11 cellular contexts compared by ENCODE assay signal in genomic region chr20:1664911-1665310, GRCh38. TPM values are rescaled to one million over a fixed set of nuclear protein-coding genes. Genes with fewer than 3 reads are reported as not detected.
DNase-seq lines count a peak whose midpoint lies in the region; FAIRE-seq lines count a peak whose summit lies in the region.
"Had no signal": no experiment of that assay in that cellular context is flagged by ENCODE, and none has a peak within 500 bp of the region (broad histone marks: within the 10 kb centered on the region; RNA-seq: fewer than 3 reads in every experiment).

No MANE protein-coding gene starts in this region.

- no peak overlapping the region for H2AK5ac ChIP-seq in mesenchymal stem cell (ENCODE audit: low read length, severe bottlenecking)

- no peak overlapping the region for H3K9ac ChIP-seq in mesenchymal stem cell (ENCODE audit: low read length)

- no peak overlapping the region for H3K14ac ChIP-seq in mesenchymal stem cell (ENCODE audit: low read length in 2 of 2)

- no peak overlapping the region for H2BK15ac ChIP-seq in mesenchymal stem cell (ENCODE audit: low read depth, poor library complexity, severe bottlenecking)

- no peak overlapping the region for H3K23ac ChIP-seq in mesenchymal stem cell (ENCODE audit: low read length in 2 of 2)

- no peak overlapping the region for H2BK120ac ChIP-seq in mesenchymal stem cell (ENCODE audit: low read depth, low read length)

- H3K4me3 Mint-ChIP-seq in activated T-helper 1 cell treated with anti-CD3 and anti-CD28 coated beads, Interleukin-12 subunit alpha, Interleukin-12 subunit beta, Interleukin-2, Interleukin-4 antibody, amounts not matched to agents 30 ng/mL and 10 ng/mL and 1 ng/mL, durations not matched to agents 14 hours and 24 hours and 36 hours, result peak overlapping the region; percentile 76

- H3K4me1 Mint-ChIP-seq in activated T-helper 1 cell treated with anti-CD3 and anti-CD28 coated beads, Interleukin-12 subunit alpha, Interleukin-12 subunit beta, Interleukin-2, Interleukin-4 antibody, amounts not matched to agents 30 ng/mL and 10 ng/mL and 1 ng/mL, durations not matched to agents 14 hours and 24 hours and 36 hours (ENCODE audit: low read depth), result peaks cover 96% of the 10 kb centered on the region

- no peak overlapping the region for H4K91ac ChIP-seq in mesenchymal stem cell (ENCODE audit: low read length)

- no peaks in the 10 kb centered on the region for H3K27me3 Mint-ChIP-seq in activated T-helper 1 cell treated with anti-CD3 and anti-CD28 coated beads, Interleukin-12 subunit alpha, Interleukin-12 subunit beta, Interleukin-2, Interleukin-4 antibody, amounts not matched to agents 30 ng/mL and 10 ng/mL and 1 ng/mL, durations not matched to agents 14 hours and 24 hours and 36 hours (ENCODE audit: insufficient read depth)

- H3K9me3 ChIP-seq in small intestine (ENCODE audit: control insufficient read depth, low read depth) (no peaks in the 10 kb centered on the region), mesenchymal stem cell (ENCODE audit: control insufficient read depth, low read length) (no peaks in the 10 kb centered on the region)
- H3K9me3 ChIP-seq: SJCRH30, uterus had no signal

- no peak overlapping the region for H3K18ac ChIP-seq in mesenchymal stem cell (ENCODE audit: low read depth in 1 of 2, low read length in 2 of 2)

- intact Hi-C loops in activated T-helper 1 cell treated with anti-CD3 and anti-CD28 coated beads, Interleukin-12 subunit alpha, Interleukin-12 subunit beta, Interleukin-2, Interleukin-4 antibody, amounts not matched to agents 30 ng/mL and 10 ng/mL and 1 ng/mL, durations not matched to agents 14 hours and 24 hours and 36 hours (cut with micrococcal nuclease), result loop anchor here (1.0 to 10.0 kb wide), 4 partner anchors 8 to 1740 kb away; partner anchors contain the start of genes DNAAF9, FAM110A and SIRPG

- FAIRE-seq in small intestine (lab: Jason Lieb, UNC), result no peak

- no peak overlapping the region for H2BK12ac ChIP-seq in mesenchymal stem cell (ENCODE audit: low read length in 2 of 2)

- H3K79me1 ChIP-seq in mesenchymal stem cell (replicated peaks; ENCODE audit: low read length, poor library complexity, severe bottlenecking), result no peaks in the 10 kb centered on the region

- H3K4ac ChIP-seq in mesenchymal stem cell (ENCODE audit: low read depth in 1 of 2, low read length in 2 of 2), result no peak overlapping the region

- H3K36me3 ChIP-seq in small intestine (ENCODE audit: control insufficient read depth in 2 of 2, insufficient read depth in 2 of 2, low read length in 2 of 2), result no peaks in the 10 kb centered on the region
- H3K36me3 ChIP-seq in H7 (replicated peaks; ENCODE audit: control insufficient read depth, insufficient read depth, low read length), result no peaks in the 10 kb centered on the region
- no peaks in the 10 kb centered on the region for H3K36me3 ChIP-seq in mesenchymal stem cell (ENCODE audit: control insufficient read depth in 1 of 2, insufficient read depth in 2 of 2, low read depth in 1 of 2, low read length in 2 of 2)
- H3K36me3 ChIP-seq: SJCRH30, uterus had no signal

- peak overlapping the region; percentile 85 for H3K27ac Mint-ChIP-seq in activated T-helper 1 cell treated with anti-CD3 and anti-CD28 coated beads, Interleukin-12 subunit alpha, Interleukin-12 subunit beta, Interleukin-2, Interleukin-4 antibody, amounts not matched to agents 30 ng/mL and 10 ng/mL and 1 ng/mL, durations not matched to agents 14 hours and 24 hours and 36 hours

- peak; percentile 48 for DNase-seq in stimulated activated CD4-positive, alpha-beta T cell treated with anti-CD3 and anti-CD28 coated beads, Interleukin-12 subunit alpha, Interleukin-12 subunit beta, amount 100 ng/mL, for 4 hours
- no peak for DNase-seq in stimulated activated CD4-positive, alpha-beta T cell treated with anti-CD3 and anti-CD28 coated beads, Interleukin-2, amount 100 ng/mL, for 48 hours
- peak; percentile 54 for DNase-seq in activated T-helper 1 cell treated with anti-CD3 and anti-CD28 coated beads, Interleukin-12 subunit alpha, Interleukin-12 subunit beta, Interleukin-2, Interleukin-4 antibody, amounts not matched to agents 30 ng/mL and 10 ng/mL and 1 ng/mL, durations not matched to agents 14 hours and 24 hours and 36 hours (ENCODE audit: low spot score)
- DNase-seq in small intestine (peak; percentile 41), HK-2 (ENCODE audit: unreplicated experiment) (no peak), amniotic stem cell (lab: John Stamatoyannopoulos, UW) (no peak), H7 (no peak), mesenchymal stem cell (no peak)
- DNase-seq: retina, SJCRH30, uterus had no signal

- H3K36me3 Mint-ChIP-seq in activated T-helper 1 cell treated with anti-CD3 and anti-CD28 coated beads, Interleukin-12 subunit alpha, Interleukin-12 subunit beta, Interleukin-2, Interleukin-4 antibody, amounts not matched to agents 30 ng/mL and 10 ng/mL and 1 ng/mL, durations not matched to agents 14 hours and 24 hours and 36 hours (ENCODE audit: low read depth), result peaks cover 14% of the 10 kb centered on the region

- peak overlapping the region in 1 of 2 donors; percentile 37 for H3K27ac ChIP-seq in small intestine (ENCODE audit: low read depth in 1 of 2, low read length in 1 of 2)
- H3K27ac ChIP-seq in mesenchymal stem cell (ENCODE audit: low read length, poor library complexity, severe bottlenecking), result no peak overlapping the region
- H3K27ac ChIP-seq: SJCRH30, uterus had no signal

- no peaks in the 10 kb centered on the region for H3K4me1 ChIP-seq in small intestine (ENCODE audit: control insufficient read depth in 2 of 2, insufficient read depth in 1 of 2, low read depth in 1 of 2, low read length in 1 of 2)
- peaks cover 4% of the 10 kb centered on the region for H3K4me1 ChIP-seq in mesenchymal stem cell (ENCODE audit: control insufficient read depth, insufficient read depth, low read depth, low read length)
- H3K4me1 ChIP-seq: SJCRH30, uterus had no signal

- H2BK5ac ChIP-seq in mesenchymal stem cell (ENCODE audit: low read depth, low read length, poor library complexity, severe bottlenecking), result no peak overlapping the region

- H3K27me3 ChIP-seq in small intestine (ENCODE audit: control insufficient read depth in 2 of 2, insufficient read depth in 2 of 2, low read length in 2 of 2) (peaks cover 0 to 2% of the 10 kb centered on the region in 2 donors), H7 (ENCODE audit: control insufficient read depth, insufficient read depth, low read length) (no peaks in the 10 kb centered on the region), mesenchymal stem cell (ENCODE audit: control insufficient read depth in 1 of 2, insufficient read depth in 1 of 2, low read length in 2 of 2) (peaks cover 0 to 22% of the 10 kb centered on the region in 2 experiments)
- H3K27me3 ChIP-seq: SJCRH30, uterus had no signal

- H3K4me3 ChIP-seq in small intestine (ENCODE audit: low read depth in 1 of 2, low read length in 2 of 2) (peak overlapping the region in 1 of 2 donors; percentile 17), H7 (ENCODE audit: insufficient read depth, low read depth, low read length) (no peak overlapping the region), mesenchymal stem cell (ENCODE audit: insufficient read depth in 1 of 2, low read depth in 1 of 2, low read length in 2 of 2) (no peak overlapping the region)
- H3K4me3 ChIP-seq: SJCRH30, uterus had no signal

- peaks cover 3% of the 10 kb centered on the region for H3K9me3 Mint-ChIP-seq in activated T-helper 1 cell treated with anti-CD3 and anti-CD28 coated beads, Interleukin-12 subunit alpha, Interleukin-12 subunit beta, Interleukin-2, Interleukin-4 antibody, amounts not matched to agents 30 ng/mL and 10 ng/mL and 1 ng/mL, durations not matched to agents 14 hours and 24 hours and 36 hours

- no peak overlapping the region for H3K4me2 ChIP-seq in mesenchymal stem cell (ENCODE audit: low read length, poor library complexity, severe bottlenecking)

- H2AFZ ChIP-seq in mesenchymal stem cell (ENCODE audit: low read depth, low read length), result no peak overlapping the region

- no peak overlapping the region for H4K8ac ChIP-seq in mesenchymal stem cell (ENCODE audit: low read length)

- WGBS in small intestine, 3 donors, result 56 to 79% (median 64%) methylated on average over 5 of the region's 5 CpGs
- WGBS in mesenchymal stem cell, result 73% methylated on average over 3 of the region's 5 CpGs

RNA-seq across cellular contexts. Expression of gene SIRPG, which starts 7.3 kb away (rescaled TPM):
- 31.8 and 34.6 TPM in 2 replicates for total RNA-seq in activated T-helper 1 cell treated with anti-CD3 and anti-CD28 coated beads, Interleukin-12 subunit alpha, Interleukin-12 subunit beta, Interleukin-2, Interleukin-4 antibody, amounts not matched to agents 30 ng/mL and 10 ng/mL and 1 ng/mL, durations not matched to agents 14 hours and 24 hours and 36 hours
- polyA plus RNA-seq in small intestine, result 1 to 10 TPM in 1 of 3 donors, under 1 TPM in 2; 0.89 to 2.2 (median 0.98) TPM
- total RNA-seq in H7 (2014; rRNA removed; shearing (Covaris generic)), result not detected in 2 replicates
- not detected for polyA plus RNA-seq in mesenchymal stem cell (2013, experiment 1 of 2)
- polyA plus RNA-seq in mesenchymal stem cell (2013, experiment 2 of 2), result not detected
- total RNA-seq: SJCRH30 had no signal

RNA-seq across cellular contexts. Expression of gene SIRPB1, which starts 45.1 kb away (rescaled TPM):
- 1.6 and 3.3 TPM in 2 replicates for total RNA-seq in activated T-helper 1 cell treated with anti-CD3 and anti-CD28 coated beads, Interleukin-12 subunit alpha, Interleukin-12 subunit beta, Interleukin-2, Interleukin-4 antibody, amounts not matched to agents 30 ng/mL and 10 ng/mL and 1 ng/mL, durations not matched to agents 14 hours and 24 hours and 36 hours
- under 1 TPM in 2 of 3 donors, not detected in 1; 0.22 to 0.54 TPM for polyA plus RNA-seq in small intestine
- total RNA-seq in H7 (2014; rRNA removed; shearing (Covaris generic)), result not detected in 2 replicates
- 0.61 TPM for polyA plus RNA-seq in mesenchymal stem cell (2013, experiment 1 of 2)
- 0.56 TPM for polyA plus RNA-seq in mesenchymal stem cell (2013, experiment 2 of 2)
- total RNA-seq: SJCRH30 had no signal

Comparison
In these comparisons a context has a peak if more than half of its experiments do, and no peak if none do; other contexts are left out.
1. DNase-seq: peak in stimulated activated CD4-positive, alpha-beta T cell treated with anti-CD3 and anti-CD28 coated beads, Interleukin-12 subunit alpha, Interleukin-12 subunit beta, amount 100 ng/mL, for 4 hours (single experiment), activated T-helper 1 cell treated with anti-CD3 and anti-CD28 coated beads, Interleukin-12 subunit alpha, Interleukin-12 subunit beta, Interleukin-2, Interleukin-4 antibody, amounts not matched to agents 30 ng/mL and 10 ng/mL and 1 ng/mL, durations not matched to agents 14 hours and 24 hours and 36 hours (single experiment) and small intestine (single experiment); none in stimulated activated CD4-positive, alpha-beta T cell treated with anti-CD3 and anti-CD28 coated beads, Interleukin-2, amount 100 ng/mL, for 48 hours (0 of 2), HK-2 (single experiment), amniotic stem cell (single experiment), H7 (single experiment) and mesenchymal stem cell (single experiment).
2. RNA of gene SIRPG, which starts 7.3 kb away (total RNA-seq): 31.8 to 34.6 TPM in activated T-helper 1 cell treated with anti-CD3 and anti-CD28 coated beads, Interleukin-12 subunit alpha, Interleukin-12 subunit beta, Interleukin-2, Interleukin-4 antibody, amounts not matched to agents 30 ng/mL and 10 ng/mL and 1 ng/mL, durations not matched to agents 14 hours and 24 hours and 36 hours; not detected in H7; every median in the first group is over 10 times any median in the second.